Comparison of ENCODE assay signal across 3 cellular contexts in the genomic region with DNA sequence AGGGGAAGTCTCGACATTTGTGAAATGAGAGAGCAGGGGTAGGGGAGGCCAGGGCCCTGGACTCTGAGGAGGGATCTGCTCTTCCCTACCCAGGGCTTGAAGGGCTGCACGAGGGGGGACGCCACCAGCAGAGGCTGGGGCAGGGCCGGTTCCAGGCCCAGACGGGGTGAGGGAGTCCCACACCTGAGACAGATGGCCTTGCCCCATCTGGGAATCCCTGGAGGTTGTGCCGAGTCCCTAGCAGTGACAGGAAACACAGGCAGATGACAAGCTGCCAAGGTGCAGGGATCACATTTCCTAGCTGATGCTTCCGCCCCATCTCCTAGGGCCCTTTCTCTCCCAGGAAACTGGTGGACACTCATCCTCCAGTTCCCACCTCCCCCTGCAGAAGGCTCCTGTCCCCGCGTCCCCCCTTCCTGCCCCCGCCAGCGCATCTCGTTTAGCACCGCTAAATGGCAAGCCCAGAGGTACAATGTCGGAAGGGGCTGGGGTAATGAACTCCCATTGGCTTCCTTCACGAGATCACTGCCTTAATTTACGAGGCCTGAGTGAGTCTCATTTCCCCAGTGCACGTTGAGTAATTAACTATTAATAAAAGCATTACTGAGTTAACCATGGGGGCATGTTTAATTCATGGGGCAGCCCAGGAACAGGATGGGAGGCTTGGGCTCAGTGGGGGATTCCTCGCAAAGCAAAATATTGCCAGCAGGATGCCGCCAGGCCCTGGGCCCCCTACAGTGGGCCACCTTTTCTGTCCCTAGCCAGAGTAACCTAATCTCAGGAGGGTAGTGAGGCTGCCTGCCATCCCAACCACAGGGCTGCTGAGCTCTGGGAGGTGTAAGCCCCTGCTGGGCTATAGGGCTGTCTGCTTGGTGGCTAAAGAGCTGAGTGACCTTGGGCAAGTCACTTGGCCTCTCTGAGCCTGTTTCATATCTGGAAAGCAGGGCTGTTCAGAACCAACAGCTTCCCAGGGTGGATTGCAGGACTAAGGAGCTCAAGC.
TF ChIP-seq lines count a peak whose summit lies in the region.

No MANE protein-coding gene starts in this region.

TF ChIP-seq in SK-N-SH treated with all-trans-retinoic acid at 6 μM for 48 hours, 23 proteins besides CTCF, POLR2A, EP300 and RAD21:
- TF ChIP-seq SNAI2 (CRISPR knock-in tag; IDR thresholded peaks at IDR 0.05) = no peak

TF ChIP-seq in SK-N-SH, 30 proteins besides CTCF, POLR2A, EP300 and RAD21:
- TF ChIP-seq YY1 (IDR thresholded peaks at IDR 0.05; ENCODE audit: low read depth) = no peak

TF ChIP-seq in H1, 55 proteins besides CTCF, POLR2A, EP300 and RAD21:
- no peak for TF ChIP-seq CTBP2 (IDR thresholded peaks at IDR 0.05; ENCODE audit: borderline replicate concordance, insufficient read depth, insufficient read length, low read length)
- peak; percentile 86; the same call in 1 of the 2 replicates for TF ChIP-seq KDM1A (IDR thresholded peaks at IDR 0.05; ENCODE audit: borderline replicate concordance, low read length)
- TF ChIP-seq SP4 (IDR thresholded peaks at IDR 0.05; ENCODE audit: low read length) = peak; percentile 23; the same call in 1 of the 2 replicates
- no peak for TF ChIP-seq KDM5A (IDR thresholded peaks at IDR 0.05; ENCODE audit: low read length)
